20 cellular contexts compared by ENCODE assay signal in genomic region chr11:23569134-23569533, GRCh38.
DNase-seq lines count a peak whose midpoint lies in the region; ATAC-seq and TF ChIP-seq lines count a peak whose summit lies in the region.
"Had no signal": no experiment of that assay in that cellular context is flagged by ENCODE, and none has a peak within 500 bp of the region (broad histone marks: within the 10 kb centered on the region; RNA-seq: fewer than 3 reads in every experiment).

No MANE protein-coding gene starts in this region.

- H3K4me1 ChIP-seq in PC-9 (replicated peaks; ENCODE audit: insufficient read depth): no peaks in the 10 kb centered on the region
- H3K4me1 ChIP-seq: vagina had no signal

- H3K9me3 ChIP-seq in PC-9 (ENCODE audit: insufficient read depth, low read depth): no peaks in the 10 kb centered on the region
- H3K9me3 ChIP-seq: SJSA1, vagina had no signal

- no TSS peak for BruUV-seq in PC-9 (replicated peaks; lab: Mats Ljungman, UMichigan)

- CTCF ChIA-PET in PC-9 (lab: Charles Lee): no interaction called here

- H3K27me3 ChIP-seq in PC-9 (ENCODE audit: insufficient read depth, low read depth): no peaks in the 10 kb centered on the region
- H3K27me3 ChIP-seq: SJSA1, vagina had no signal

- H3K36me3 ChIP-seq in PC-9 (ENCODE audit: low read depth): no peaks in the 10 kb centered on the region
- H3K36me3 ChIP-seq: SJSA1, vagina had no signal

- H3K79me2 ChIP-seq in PC-9 (ENCODE audit: low read depth): no peaks in the 10 kb centered on the region

- peak overlapping the region; percentile 55; the same call in 1 of the 2 replicates for H2AFZ ChIP-seq in PC-9

- ATAC-seq in GM18858 (IDR thresholded peaks at IDR 0.05; ENCODE audit: unreplicated experiment) (peak; percentile 41), GM21737 (IDR thresholded peaks at IDR 0.05; ENCODE audit: unreplicated experiment) (peak; percentile 33), HG03103 (IDR thresholded peaks at IDR 0.05; ENCODE audit: low read depth, unreplicated experiment) (peak; percentile 26)

- DNase-seq in PC-9: no peak
- no peak for DNase-seq in NCI-H128 (lab: John Stamatoyannopoulos, UW; ENCODE audit: unreplicated experiment)
- no peak for DNase-seq in dermis blood vessel endothelial cell
- DNase-seq in epidermal melanocyte (ENCODE audit: insufficient read length, low spot score): no peak
- DNase-seq in activated T-cell treated with anti-CD3 and anti-CD28 coated beads for 4 hours: no peak
- DNase-seq: activated CD4-positive, CD25-positive, alpha-beta regulatory T cell treated with anti-CD3 and anti-CD28 coated beads, Interleukin-2, amount 50 U/mL, for 72 hours; activated naive CD4-positive, alpha-beta T cell treated with anti-CD3 and anti-CD28 coated beads for 36 hours; COR-L47; cortex of kidney; glutamatergic neuron; KBM-7; NCI-H1436 treated with DMSO at 0.1 percent for 48 hours; NCI-H345; stimulated activated CD4-positive, alpha-beta T cell treated with anti-CD3 and anti-CD28 coated beads, Interleukin-12 subunit alpha, Interleukin-12 subunit beta, amount 100 ng/mL, for 4 hours; T-helper 9 cell had no signal

- POLR2A ChIA-PET in PC-9 (lab: Charles Lee; ENCODE audit: unreplicated experiment): no interaction called here

- no peak overlapping the region for H3K4me2 ChIP-seq in PC-9

- H4K20me1 ChIP-seq in PC-9 (ENCODE audit: insufficient read depth): no peaks in the 10 kb centered on the region

- no peaks in the 10 kb centered on the region for H3K9me2 ChIP-seq in PC-9 (ENCODE audit: insufficient read depth)

- no peak overlapping the region for H3K4me3 ChIP-seq in PC-9
- H3K4me3 ChIP-seq: SJSA1, vagina had no signal

- intact Hi-C loops in PC-9 (cut with micrococcal nuclease; ENCODE audit: unreplicated experiment): no loop called here

- no peak for TF ChIP-seq CTCF in PC-9 (conservative IDR thresholded peaks at IDR 0.05)

- H3F3A ChIP-seq in PC-9 (ENCODE audit: insufficient read depth, low read depth): no peaks in the 10 kb centered on the region

- no peak overlapping the region for H3K27ac ChIP-seq in PC-9
- H3K27ac ChIP-seq: SJSA1, vagina had no signal
